ENCODE assay signal across 11 cellular contexts in the genomic region with DNA sequence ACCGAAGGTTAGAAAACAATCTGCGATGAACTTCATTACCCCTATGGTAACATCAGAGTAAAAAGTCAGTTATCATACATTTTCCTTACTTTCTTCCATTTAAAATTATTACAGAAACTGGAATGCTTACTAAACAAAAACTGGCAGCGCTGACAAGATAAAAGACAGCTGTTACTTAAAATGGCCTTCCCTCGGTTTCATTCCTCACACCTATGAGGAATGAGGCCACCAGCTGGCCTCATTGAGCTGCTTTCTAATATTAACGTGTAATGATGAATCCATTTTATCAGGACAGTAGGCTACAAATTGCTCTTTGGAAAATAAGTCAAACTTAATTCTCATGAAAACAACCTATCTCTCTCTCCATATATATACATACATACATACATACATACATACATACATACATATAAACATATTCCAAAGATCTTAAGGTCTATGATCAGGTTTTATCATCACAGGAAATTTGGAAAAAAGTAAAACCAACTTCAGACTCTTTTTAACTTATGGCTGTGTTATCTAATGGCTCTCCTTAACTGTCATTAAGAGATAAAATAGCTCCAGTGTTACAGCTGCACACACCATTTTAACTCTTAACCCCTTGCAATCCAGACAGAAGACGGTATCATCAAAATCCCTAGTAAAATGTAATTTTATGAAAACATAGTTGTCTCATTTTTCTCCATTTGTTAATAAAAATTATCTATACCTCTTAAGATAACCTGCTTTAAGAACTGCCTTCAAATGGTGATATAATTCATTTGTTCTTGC. TPM values are rescaled to one million over a fixed set of nuclear protein-coding genes. Genes with fewer than 3 reads are reported as not detected.
DNase-seq lines count a peak whose midpoint lies in the region; ATAC-seq, FAIRE-seq and TF ChIP-seq lines count a peak whose summit lies in the region.
"Had no signal": no experiment of that assay in that cellular context is flagged by ENCODE, and none has a peak within 500 bp of the region (broad histone marks: within the 10 kb centered on the region; RNA-seq: fewer than 3 reads in every experiment).

No MANE protein-coding gene starts in this region.

- CTCF ChIA-PET in T-cell (lab: Charles Lee), result interaction anchor here in 1 of 2 donors (0.6 to 1.8 kb wide), 5 partner anchors 16 to 549 kb away, joined by 3 to 7 read pairs (median 3); no protein-coding TSS in a partner anchor

- ATAC-seq in GM23338, result no peak
- ATAC-seq in T-cell (replicated peaks in 1 of 4), result no peak
- no peak for ATAC-seq in GM18502 (IDR thresholded peaks at IDR 0.05; ENCODE audit: poor library complexity, unreplicated experiment)
- no peak for ATAC-seq in GM19467 (IDR thresholded peaks at IDR 0.05; ENCODE audit: unreplicated experiment)
- ATAC-seq: HCT116 had no signal

- H3K4me1 Mint-ChIP-seq in GM23338 (peaks cover 31% of the 10 kb centered on the region), T-cell (peaks cover 67 to 74% (median 73%) of the 10 kb centered on the region in 3 donors)

- peaks cover 24% of the 10 kb centered on the region for H3K4me1 ChIP-seq in GM23338 (ENCODE audit: insufficient read depth)
- H3K4me1 ChIP-seq in parathyroid adenoma, result peaks cover 18% of the 10 kb centered on the region

- H2AFZ ChIP-seq in GM23338, result no peak overlapping the region
- no peak overlapping the region for H2AFZ ChIP-seq in parathyroid adenoma

- H3K4me3 Mint-ChIP-seq in GM23338, result peak overlapping the region; percentile 37; the same call in 1 of the 3 replicates
- peak overlapping the region; percentile 75 to 93 (median 79) for H3K4me3 Mint-ChIP-seq in T-cell

- H3K9me3 Mint-ChIP-seq in GM23338, result no peaks in the 10 kb centered on the region
- no peaks in the 10 kb centered on the region for H3K9me3 Mint-ChIP-seq in T-cell

- TF ChIP-seq POLR2A in GM12891 (IDR thresholded peaks at IDR 0.05; ENCODE audit: low read depth, low read length), result no peak

- peaks cover 75% of the 10 kb centered on the region for H3K79me2 ChIP-seq in GM23338 (replicated peaks; ENCODE audit: insufficient read depth)
- H3K79me2 ChIP-seq in parathyroid adenoma, result peaks cover 35% of the 10 kb centered on the region

- FAIRE-seq in GM12891 (lab: Jason Lieb, UNC), result no peak

- H3K9ac ChIP-seq in parathyroid adenoma, result no peak overlapping the region

- no peaks in the 10 kb centered on the region for H3K9me2 ChIP-seq in GM23338 (ENCODE audit: insufficient read depth)

- H3K27me3 ChIP-seq in GM23338 (ENCODE audit: insufficient read depth) (no peaks in the 10 kb centered on the region), parathyroid adenoma (ENCODE audit: control insufficient read depth, insufficient read depth, low read length) (no peaks in the 10 kb centered on the region)
- H3K27me3 ChIP-seq: tibial nerve had no signal

- H3K36me3 Mint-ChIP-seq in GM23338 (ENCODE audit: low read depth) (peaks cover 94% of the 10 kb centered on the region), T-cell (peaks cover 71% of the 10 kb centered on the region)

- H3K9me3 ChIP-seq in parathyroid adenoma (ENCODE audit: control insufficient read depth, low read length), result no peaks in the 10 kb centered on the region
- H3K9me3 ChIP-seq: tibial nerve had no signal

- no peak for TF ChIP-seq CTCF in GM23338 (conservative IDR thresholded peaks at IDR 0.05; ENCODE audit: low read depth in 2 of 2)
- no peak for TF ChIP-seq CTCF in epithelial cell of proximal tubule (conservative IDR thresholded peaks at IDR 0.05; ENCODE audit: low read depth, low read length)
- TF ChIP-seq CTCF in parathyroid adenoma (IDR thresholded peaks at IDR 0.05), result no peak

- H3K36me3 ChIP-seq in GM23338 (ENCODE audit: insufficient read depth) (peaks cover 90% of the 10 kb centered on the region), parathyroid adenoma (ENCODE audit: control insufficient read depth, insufficient read depth, low read length) (no peaks in the 10 kb centered on the region)

- H3F3A ChIP-seq in GM23338 (replicated peaks; ENCODE audit: low read depth), result 0 out of 2 replicates have a peak, but pooled peaks cover 4% of the 10 kb centered on the region

- peaks cover 4% of the 10 kb centered on the region for H3K27me3 Mint-ChIP-seq in GM23338 (ENCODE audit: insufficient read depth, low read depth, poor library complexity)
- H3K27me3 Mint-ChIP-seq in T-cell, result no peaks in the 10 kb centered on the region

- POLR2A ChIA-PET in T-cell (lab: Charles Lee), result interaction anchor here (0.6 to 3.3 kb wide), 9 partner anchors 8 to 1647 kb away, joined by 3 to 37 read pairs (median 5); a partner anchor contains a TSS

- H3K4me3 ChIP-seq in GM23338, result 0 out of 2 replicates have a peak overlapping the region, but pooled peaks have one; percentile 5
- H3K4me3 ChIP-seq in epithelial cell of proximal tubule (ENCODE audit: low read depth, low read length), result peak overlapping the region; percentile 10
- H3K4me3 ChIP-seq in parathyroid adenoma (ENCODE audit: low read depth, low read length), result no peak overlapping the region
- H3K4me3 ChIP-seq: tibial nerve had no signal

- H3K4me2 ChIP-seq in GM23338 (no peak overlapping the region; the same call in 1 of the 2 replicates), parathyroid adenoma (ENCODE audit: low read length) (peak overlapping the region; percentile 32)

- DNase-seq in GM23338 (ENCODE audit: low spot score) (no peak), T-cell (no peak), epithelial cell of proximal tubule (ENCODE audit: low read depth) (no peak), GM12891 (ENCODE audit: insufficient read length, low spot score) (no peak), NCI-H226 (no peak)

- peaks cover 68% of the 10 kb centered on the region for H4K20me1 ChIP-seq in GM23338 (replicated peaks; ENCODE audit: insufficient read depth)

- no peak overlapping the region for H3K27ac ChIP-seq in GM23338 (ENCODE audit: low read depth)
- no peak overlapping the region for H3K27ac ChIP-seq in parathyroid adenoma
- H3K27ac ChIP-seq: skin epidermis had no signal

- H3K27ac Mint-ChIP-seq in GM23338 (no peak overlapping the region), T-cell (peak overlapping the region; percentile 54 to 83)

TF ChIP-seq in GM23338, 12 proteins besides CTCF, POLR2A, EP300 and RAD21 (continues in another document):
- TF ChIP-seq ZNF114 (CRISPR knock-in tag; IDR thresholded peaks at IDR 0.05) (no peak), EZH2phosphoT487 (IDR thresholded peaks at IDR 0.05; ENCODE audit: unreplicated experiment) (no peak), JUNB (IDR thresholded peaks at IDR 0.05; ENCODE audit: unreplicated experiment) (no peak), EZH2 (IDR thresholded peaks at IDR 0.05; ENCODE audit: low read depth, unreplicated experiment) (no peak), STAT1 (IDR thresholded peaks at IDR 0.05; ENCODE audit: unreplicated experiment) (no peak)

TF ChIP-seq in GM12891, 5 proteins besides CTCF, POLR2A, EP300 and RAD21:
- TF ChIP-seq POLR2AphosphoS5 (IDR thresholded peaks at IDR 0.05; ENCODE audit: low read depth, low read length) (no peak), TAF1 (IDR thresholded peaks at IDR 0.05; ENCODE audit: low read depth, low read length) (no peak), SPI1 (IDR thresholded peaks at IDR 0.05; ENCODE audit: low read depth, low read length) (no peak), POU2F2 (IDR thresholded peaks at IDR 0.05; ENCODE audit: low read depth, low read length) (no peak), PAX5 (IDR thresholded peaks at IDR 0.05; ENCODE audit: insufficient read depth, low read length, severe bottlenecking) (no peak)

RNA-seq across cellular contexts. Expression of a gene that starts 5.2 kb away (rescaled TPM):
- total RNA-seq in GM23338 (2014; rRNA removed; shearing (Covaris generic)), result 86.9 and 134 TPM in 2 replicates
- polyA plus RNA-seq in GM23338 (2016; fragmentation: Nextera tagmentation; extraction: Ambion mirVana), result 96.2 and 108 TPM in 2 replicates
- total RNA-seq in T-cell (1,000 to 10,000 TPM in 2 of 5 donors, 100 to 1,000 TPM in 3; 271 to 1,140 (median 276) TPM), epithelial cell of proximal tubule (39.3 and 61.2 TPM in 2 replicates)
- 114 TPM for polyA plus RNA-seq in GM12891 (2012; ENCODE audit: low read depth, missing spikeins)
